22 cellular contexts compared by ENCODE assay signal in genomic region chr5:124720589-124720988, GRCh38. TPM values are rescaled to one million over a fixed set of nuclear protein-coding genes. Genes with fewer than 3 reads are reported as not detected.
"Had no signal": no experiment of that assay in that cellular context is flagged by ENCODE, and none has a peak within 500 bp of the region (broad histone marks: within the 10 kb centered on the region; RNA-seq: fewer than 3 reads in every experiment).

No MANE protein-coding gene starts in this region.

- H3K9me3 ChIP-seq: psoas muscle, tibial artery, vagina had no signal

- H3K36me3 ChIP-seq: brain microvascular endothelial cell, tibial artery, vagina had no signal

- H3K9me3 Mint-ChIP-seq: immature natural killer cell; naive thymus-derived CD8-positive, alpha-beta T cell; WTC11 had no signal

- DNase-seq: activated CD4-positive, alpha-beta T cell treated with anti-CD3 and anti-CD28 coated beads for 48 hours; activated CD8-positive, alpha-beta memory T cell treated with anti-CD3 and anti-CD28 coated beads, Interleukin-2, amount 50 U/mL, for 4 hours; activated CD8-positive, alpha-beta T cell treated with anti-CD3 and anti-CD28 coated beads, Interleukin-2, amount 10 ng/mL, durations not matched to agents 7 days and 5 days; activated effector memory CD4-positive, alpha-beta T cell treated with anti-CD3 and anti-CD28 coated beads, Interleukin-2, amount 50 U/mL, for 16 hours; activated T-cell treated with anti-CD3 and anti-CD28 coated beads, Interleukin-2, amount 50 U/mL, for 48 hours; amniotic stem cell; brain microvascular endothelial cell; dermis blood vessel endothelial cell; effector memory CD8-positive, alpha-beta T cell; foreskin keratinocyte; immature natural killer cell; mesenchymal stem cell; naive thymus-derived CD8-positive, alpha-beta T cell; occipital lobe; psoas muscle; T-helper 17 cell; tibial artery had no signal

- H3K27me3 Mint-ChIP-seq: activated naive CD8-positive, alpha-beta T cell; effector memory CD8-positive, alpha-beta T cell; T-helper 17 cell had no signal

- H3K36me3 Mint-ChIP-seq: activated naive CD8-positive, alpha-beta T cell; immature natural killer cell; naive thymus-derived CD8-positive, alpha-beta T cell; stimulated activated effector memory CD8-positive, alpha-beta T cell treated with anti-CD3 and anti-CD28 coated beads, Interleukin-12 subunit alpha, Interleukin-12 subunit beta, amount 100 ng/mL, for 72 hours; WTC11 had no signal

- ATAC-seq: activated CD8-positive, alpha-beta T cell treated with anti-CD3 and anti-CD28 coated beads, Interleukin-2, amount 10 ng/mL, durations not matched to agents 7 days and 5 days; effector memory CD8-positive, alpha-beta T cell; foreskin keratinocyte; left lobe of liver; naive thymus-derived CD8-positive, alpha-beta T cell; stimulated activated effector memory CD8-positive, alpha-beta T cell treated with anti-CD3 and anti-CD28 coated beads, Interleukin-12 subunit alpha, Interleukin-12 subunit beta, amount 100 ng/mL, for 72 hours; T-helper 17 cell; WTC11 had no signal

- H3K27ac Mint-ChIP-seq: activated CD8-positive, alpha-beta T cell treated with anti-CD3 and anti-CD28 coated beads, Interleukin-2, amount 10 ng/mL, durations not matched to agents 7 days and 5 days; activated naive CD8-positive, alpha-beta T cell; effector memory CD8-positive, alpha-beta T cell; immature natural killer cell; stimulated activated effector memory CD8-positive, alpha-beta T cell treated with anti-CD3 and anti-CD28 coated beads, Interleukin-12 subunit alpha, Interleukin-12 subunit beta, amount 100 ng/mL, for 72 hours; T-helper 17 cell had no signal

- H3K4me1 Mint-ChIP-seq: immature natural killer cell; stimulated activated effector memory CD8-positive, alpha-beta T cell treated with anti-CD3 and anti-CD28 coated beads, Interleukin-12 subunit alpha, Interleukin-12 subunit beta, amount 100 ng/mL, for 72 hours; T-helper 17 cell had no signal

- H3K4me3 ChIP-seq: psoas muscle, tibial artery, vagina had no signal

- H3K27ac ChIP-seq: brain microvascular endothelial cell, foreskin keratinocyte, psoas muscle, tibial artery, vagina had no signal

- H3K4me1 ChIP-seq: foreskin keratinocyte had no signal

- H3K27me3 ChIP-seq: brain microvascular endothelial cell, foreskin keratinocyte, tibial artery, vagina had no signal

- H3K4me3 Mint-ChIP-seq: activated CD8-positive, alpha-beta T cell treated with anti-CD3 and anti-CD28 coated beads, Interleukin-2, amount 10 ng/mL, durations not matched to agents 7 days and 5 days; activated naive CD8-positive, alpha-beta T cell; effector memory CD8-positive, alpha-beta T cell; immature natural killer cell; naive thymus-derived CD8-positive, alpha-beta T cell; stimulated activated effector memory CD8-positive, alpha-beta T cell treated with anti-CD3 and anti-CD28 coated beads, Interleukin-12 subunit alpha, Interleukin-12 subunit beta, amount 100 ng/mL, for 72 hours; T-helper 17 cell; WTC11 had no signal

RNA-seq across cellular contexts. Expression of gene ZNF608, which starts 25.9 kb away (rescaled TPM):
- total RNA-seq: activated CD8-positive, alpha-beta T cell treated with anti-CD3 and anti-CD28 coated beads, Interleukin-2, amount 10 ng/mL, durations not matched to agents 7 days and 5 days had no signal
- polyA plus RNA-seq: immature natural killer cell; naive thymus-derived CD8-positive, alpha-beta T cell had no signal
